Comparison of ENCODE assay signal across 8 cellular contexts in the genomic region with DNA sequence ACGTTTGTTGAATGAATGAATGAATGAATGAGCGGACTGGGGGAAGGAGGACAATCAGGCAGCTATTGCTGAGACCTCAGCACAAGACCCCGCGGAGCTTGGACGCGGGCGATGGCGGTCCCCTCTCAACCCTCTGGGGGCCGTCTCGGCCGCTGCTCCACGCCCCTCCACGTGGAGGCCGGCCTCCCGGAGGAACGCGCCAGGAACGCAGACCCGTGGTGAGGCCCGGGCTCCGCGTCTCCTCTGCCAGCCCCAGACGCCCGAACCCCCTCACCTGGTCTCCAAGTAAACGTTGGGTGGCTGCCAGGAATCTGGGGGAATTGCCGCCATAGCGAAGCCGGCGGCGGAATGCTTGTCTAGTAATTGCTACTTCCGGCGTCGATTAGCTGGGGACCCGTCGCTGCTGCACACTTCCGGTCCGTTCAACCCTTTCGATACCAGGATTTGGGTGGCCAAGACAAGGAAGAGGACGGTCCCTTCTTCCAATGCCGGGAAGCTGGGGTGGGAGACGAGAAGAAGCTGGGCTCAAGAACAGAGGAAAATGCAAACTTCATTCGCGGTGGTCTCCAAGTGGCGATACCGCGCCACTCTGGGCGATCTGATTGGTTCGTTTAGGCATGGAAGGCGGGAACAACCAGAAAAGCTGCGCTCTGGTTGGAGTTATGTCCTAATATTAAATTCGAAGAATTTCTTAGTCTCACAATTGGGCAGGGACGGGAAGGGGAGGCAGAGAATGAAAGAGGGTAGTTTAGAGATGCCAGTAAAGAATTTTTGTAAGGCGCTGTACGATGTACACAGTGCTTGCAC. TPM values are rescaled to one million over a fixed set of nuclear protein-coding genes. Genes with fewer than 3 reads are reported as not detected.
A peak's percentile ranks its signal among the peaks of the same experiment; 100 is the strongest.
DNase-seq lines count a peak whose midpoint lies in the region; TF ChIP-seq lines count a peak whose summit lies in the region.

TSS of gene PPIL1 (minus strand) at position 361 of the 807 bp plus-strand sequence. CDS start at position 330, 31 bp downstream.

- peak within 1 kb of the TSS; percentile 99 for H3K4me3 Mint-ChIP-seq in HFFc6
- peak within 1 kb of the TSS; percentile 99 for H3K4me3 Mint-ChIP-seq in activated naive CD8-positive, alpha-beta T cell
- H3K4me3 Mint-ChIP-seq in glutamatergic neuron (ENCODE audit: unreplicated experiment) = peak within 1 kb of the TSS; percentile 99

- peak within 1 kb of the TSS; percentile 100 for H3K27ac Mint-ChIP-seq in HFFc6
- peak within 1 kb of the TSS; percentile 100 for H3K27ac Mint-ChIP-seq in activated naive CD8-positive, alpha-beta T cell
- H3K27ac Mint-ChIP-seq in glutamatergic neuron (ENCODE audit: unreplicated experiment) = peak within 1 kb of the TSS; percentile 99

- H3K27me3 Mint-ChIP-seq in HFFc6 (ENCODE audit: insufficient read depth) = no peaks in the 10 kb centered on the region
- H3K27me3 Mint-ChIP-seq in activated naive CD8-positive, alpha-beta T cell = peaks cover 2% of the 10 kb centered on the region
- H3K27me3 Mint-ChIP-seq in glutamatergic neuron (ENCODE audit: unreplicated experiment) = no peaks in the 10 kb centered on the region

- peak within 1 kb of the TSS; percentile 97 for H3K27ac ChIP-seq in osteoblast (ENCODE audit: low read depth, low read length)
- peak within 1 kb of the TSS; percentile 67 for H3K27ac ChIP-seq in thymus (ENCODE audit: low read depth)

- H3K36me3 ChIP-seq in osteoblast (ENCODE audit: insufficient read depth, low read length) (peaks cover 16% of the 10 kb centered on the region), thymus (ENCODE audit: control insufficient read depth, insufficient read depth) (peaks cover 7% of the 10 kb centered on the region)

- H2AFZ ChIP-seq in osteoblast (ENCODE audit: low read length) = peak within 1 kb of the TSS; percentile 99

- H3K36me3 Mint-ChIP-seq in HFFc6 (ENCODE audit: low read depth) (peaks cover 16% of the 10 kb centered on the region; the same call in 1 of the 2 replicates), glutamatergic neuron (ENCODE audit: unreplicated experiment) (no peaks in the 10 kb centered on the region)
- peaks cover 15% of the 10 kb centered on the region for H3K36me3 Mint-ChIP-seq in activated naive CD8-positive, alpha-beta T cell

- WGBS in thymus = under 1% methylated on average over 54 of the region's 54 CpGs

- H4K20me1 ChIP-seq in osteoblast (ENCODE audit: insufficient read depth, low read length) = no peaks in the 10 kb centered on the region

- TF ChIP-seq CTCF in HFFc6 (IDR thresholded peaks at IDR 0.05) (peak; percentile 15; the same call in 1 of the 2 replicates), glutamatergic neuron (IDR thresholded peaks at IDR 0.05; ENCODE audit: partially characterized antibody, unreplicated experiment) (no peak), osteoblast (IDR thresholded peaks at IDR 0.05; ENCODE audit: extremely low read depth, low read depth, low read length) (no peak)

- H3K9me3 ChIP-seq in osteoblast (ENCODE audit: low read depth, low read length) (no peaks in the 10 kb centered on the region), thymus (ENCODE audit: control insufficient read depth) (no peaks in the 10 kb centered on the region)

- peaks cover 23% of the 10 kb centered on the region for H3K79me2 ChIP-seq in osteoblast (ENCODE audit: insufficient read depth, low read length)

- peak; percentile 70 for DNase-seq in GM04504 (ENCODE audit: low read depth)
- DNase-seq in HFFc6 = peak; percentile 85
- peak; percentile 90 for DNase-seq in NCI-H1092 (lab: John Stamatoyannopoulos, UW)
- DNase-seq in SKM-1 treated with dmso at 0.1 percent for 144 hours (lab: John Stamatoyannopoulos, UW; ENCODE audit: unreplicated experiment) = peak; percentile 93
- DNase-seq in glutamatergic neuron = peak; percentile 78
- peak; percentile 96 for DNase-seq in osteoblast (ENCODE audit: insufficient read length, low spot score, missing footprints)

- H3K27me3 ChIP-seq in osteoblast (ENCODE audit: insufficient read depth, low read length) (no peaks in the 10 kb centered on the region), thymus (ENCODE audit: control insufficient read depth, insufficient read depth) (no peaks in the 10 kb centered on the region)

- peaks cover 60% of the 10 kb centered on the region for H3K4me1 Mint-ChIP-seq in HFFc6 (ENCODE audit: low read depth)
- H3K4me1 Mint-ChIP-seq in activated naive CD8-positive, alpha-beta T cell (ENCODE audit: low read depth) = peaks cover 43% of the 10 kb centered on the region
- H3K4me1 Mint-ChIP-seq in glutamatergic neuron (ENCODE audit: low read depth, unreplicated experiment) = peaks cover 7% of the 10 kb centered on the region

- peaks cover 18% of the 10 kb centered on the region for H3K4me1 ChIP-seq in osteoblast (ENCODE audit: insufficient read depth, low read length)
- H3K4me1 ChIP-seq in thymus (ENCODE audit: control insufficient read depth, insufficient read depth, low read length) = peaks cover 14% of the 10 kb centered on the region

- H3K9me3 Mint-ChIP-seq in HFFc6 = no peaks in the 10 kb centered on the region
- no peaks in the 10 kb centered on the region for H3K9me3 Mint-ChIP-seq in activated naive CD8-positive, alpha-beta T cell (ENCODE audit: low read depth)
- H3K9me3 Mint-ChIP-seq in glutamatergic neuron (ENCODE audit: unreplicated experiment) = no peaks in the 10 kb centered on the region

- peak within 1 kb of the TSS; percentile 97 for H3K4me2 ChIP-seq in osteoblast (ENCODE audit: insufficient read depth, low read length)

- H3K4me3 ChIP-seq in osteoblast (ENCODE audit: insufficient read depth, low read length) (peak within 1 kb of the TSS; percentile 91), thymus (ENCODE audit: low read length) (peak within 1 kb of the TSS; percentile 68)

RNA-seq across cellular contexts. Expression of gene PPIL1, which starts in this region (rescaled TPM):
- total RNA-seq in HFFc6 (2021; fragmentation: NEBNext Ultra II Directional; extraction: Animal tissue kit (Norgen Biotek cat#: 25700)) = 10 to 100 TPM; 36.1 to 46.8 (median 39.6) TPM
- 28.6 TPM for total RNA-seq in glutamatergic neuron (ENCODE audit: unreplicated experiment)
- total RNA-seq in osteoblast = 9.8 and 10.9 TPM in 2 replicates
- polyA plus RNA-seq in thymus = 22.5 TPM

Comparison
In these comparisons a context has a peak if more than half of its experiments do, and no peak if none do; other contexts are left out.
1. Peak in every context shown above with its lines: DNase-seq, H3K4me3 ChIP-seq and H3K27ac ChIP-seq.